Comparison of ENCODE assay signal across 8 cellular contexts in genomic region chr11:65013692-65014145, GRCh38. TPM values are rescaled to one million over a fixed set of nuclear protein-coding genes. Genes with fewer than 3 reads are reported as not detected.
A peak's percentile ranks its signal among the peaks of the same experiment; 100 is the strongest.
DNase-seq lines count a peak whose midpoint lies in the region; ATAC-seq and TF ChIP-seq lines count a peak whose summit lies in the region.

No MANE protein-coding gene starts in this region.

- peak overlapping the region; percentile 94 to 96 for H3K4ac ChIP-seq in mesenchymal stem cell (ENCODE audit: low read depth in 1 of 2, low read length in 2 of 2)

- H3K18ac ChIP-seq in mesenchymal stem cell (ENCODE audit: low read depth in 1 of 2, low read length in 2 of 2) = peak overlapping the region; percentile 94 to 98

- H4K91ac ChIP-seq in mesenchymal stem cell (ENCODE audit: low read length) = peak overlapping the region; percentile 92

- intact Hi-C loops in activated CD8-positive, alpha-beta T cell treated with anti-CD3 and anti-CD28 coated beads for 36 hours (cut with micrococcal nuclease) = loop anchor here (10.0 kb wide), 2 partner anchors 101 to 169 kb away; partner anchors contain the start of genes CDC42BPG, TM7SF2 and ZNHIT2

- peaks cover 11 to 12% of the 10 kb centered on the region in 2 experiments for H3K36me3 ChIP-seq in mesenchymal stem cell (ENCODE audit: control insufficient read depth in 1 of 2, insufficient read depth in 2 of 2, low read depth in 1 of 2, low read length in 2 of 2)

- DNase-seq in AG09319 (ENCODE audit: extremely low read depth, low read depth) = peak; percentile 71
- peak; percentile 93 for DNase-seq in NCI-H345 (lab: John Stamatoyannopoulos, UW)
- peak; percentile 91 for DNase-seq in activated CD8-positive, alpha-beta T cell treated with anti-CD3 and anti-CD28 coated beads for 36 hours
- peak; percentile 78 to 82 (median 80) for DNase-seq in effector memory CD8-positive, alpha-beta T cell
- peak; percentile 93 for DNase-seq in mesenchymal stem cell
- peak; percentile 74 to 81 for DNase-seq in stimulated activated CD8-positive, alpha-beta memory T cell treated with anti-CD3 and anti-CD28 coated beads, Interleukin-15, amount 100 ng/mL, for 4 hours (ENCODE audit: low read depth in 2 of 2)

- no peak overlapping the region for H2AK5ac ChIP-seq in mesenchymal stem cell (ENCODE audit: low read length, severe bottlenecking)

- peaks cover 20% of the 10 kb centered on the region for H3K36me3 Mint-ChIP-seq in activated CD8-positive, alpha-beta T cell treated with anti-CD3 and anti-CD28 coated beads for 36 hours (ENCODE audit: low read depth)
- H3K36me3 Mint-ChIP-seq in effector memory CD8-positive, alpha-beta T cell (ENCODE audit: insufficient read depth) = peaks cover 14% of the 10 kb centered on the region

- ATAC-seq in GM18873 (IDR thresholded peaks at IDR 0.05; ENCODE audit: low FRiP score, unreplicated experiment) (peak; percentile 70), HG03135 (IDR thresholded peaks at IDR 0.05; ENCODE audit: unreplicated experiment) (peak; percentile 77)
- ATAC-seq in activated CD8-positive, alpha-beta T cell treated with anti-CD3 and anti-CD28 coated beads for 36 hours = peak; percentile 90
- peak; percentile 84 for ATAC-seq in effector memory CD8-positive, alpha-beta T cell (replicated peaks)

- H2BK12ac ChIP-seq in mesenchymal stem cell (ENCODE audit: low read length in 2 of 2) = peak overlapping the region; percentile 28 to 42

- H3K4me1 Mint-ChIP-seq in activated CD8-positive, alpha-beta T cell treated with anti-CD3 and anti-CD28 coated beads for 36 hours (ENCODE audit: low read depth) = peaks cover 23% of the 10 kb centered on the region
- H3K4me1 Mint-ChIP-seq in effector memory CD8-positive, alpha-beta T cell (ENCODE audit: low read depth in 2 of 2) = peaks cover 19 to 23% of the 10 kb centered on the region in 2 donors

- WGBS in mesenchymal stem cell = 1% methylated on average over 37 of the region's 37 CpGs

- peak overlapping the region; percentile 91 for H2BK5ac ChIP-seq in mesenchymal stem cell (ENCODE audit: low read depth, low read length, poor library complexity, severe bottlenecking)

- TF ChIP-seq CTCF in AG09319 (IDR thresholded peaks at IDR 0.05; ENCODE audit: low read depth, low read length) = no peak; the same call in 1 of the 2 replicates
- peak; percentile 77 for TF ChIP-seq CTCF in activated CD8-positive, alpha-beta T cell treated with anti-CD3 and anti-CD28 coated beads for 36 hours (IDR thresholded peaks at IDR 0.05)

- peak overlapping the region; percentile 95 for H3K4me2 ChIP-seq in mesenchymal stem cell (ENCODE audit: low read length, poor library complexity, severe bottlenecking)

- H3K27ac Mint-ChIP-seq in activated CD8-positive, alpha-beta T cell treated with anti-CD3 and anti-CD28 coated beads for 36 hours = peak overlapping the region; percentile 99
- peak overlapping the region; percentile 94 to 95 for H3K27ac Mint-ChIP-seq in effector memory CD8-positive, alpha-beta T cell

- H3K79me1 ChIP-seq in mesenchymal stem cell (replicated peaks; ENCODE audit: low read length, poor library complexity, severe bottlenecking) = peaks cover 15% of the 10 kb centered on the region

- POLR2A ChIA-PET in activated CD8-positive, alpha-beta T cell treated with anti-CD3 and anti-CD28 coated beads for 36 hours (lab: Charles Lee) = interaction anchor here (0.8 to 4.5 kb wide), 21 partner anchors 9 to 408 kb away, joined by 3 to 38 read pairs (median 4); partner anchors contain the start of genes FAU, MRPL49, PPP2R5B and SAC3D1

- peak overlapping the region; percentile 99 for H3K27ac ChIP-seq in mesenchymal stem cell (ENCODE audit: low read length, poor library complexity, severe bottlenecking)

- peak overlapping the region; percentile 96 for H3K9ac ChIP-seq in mesenchymal stem cell (ENCODE audit: low read length)

- peak overlapping the region; percentile 98 for H4K8ac ChIP-seq in mesenchymal stem cell (ENCODE audit: low read length)

- H3K4me1 ChIP-seq in mesenchymal stem cell (ENCODE audit: control insufficient read depth, insufficient read depth, low read depth, low read length) = peaks cover 12% of the 10 kb centered on the region

- H3K27me3 Mint-ChIP-seq in activated CD8-positive, alpha-beta T cell treated with anti-CD3 and anti-CD28 coated beads for 36 hours = no peaks in the 10 kb centered on the region
- H3K27me3 Mint-ChIP-seq in effector memory CD8-positive, alpha-beta T cell = no peaks in the 10 kb centered on the region

- no peaks in the 10 kb centered on the region for H3K27me3 ChIP-seq in mesenchymal stem cell (ENCODE audit: control insufficient read depth in 1 of 2, insufficient read depth in 1 of 2, low read length in 2 of 2)

- no peaks in the 10 kb centered on the region for H3K9me3 ChIP-seq in mesenchymal stem cell (ENCODE audit: control insufficient read depth, low read length)

- peak overlapping the region; percentile 78 for H2BK120ac ChIP-seq in mesenchymal stem cell (ENCODE audit: low read depth, low read length)

- peak overlapping the region; percentile 80 to 85 for H3K4me3 ChIP-seq in mesenchymal stem cell (ENCODE audit: insufficient read depth in 1 of 2, low read depth in 1 of 2, low read length in 2 of 2)

- peak overlapping the region; percentile 97 for H2AFZ ChIP-seq in mesenchymal stem cell (ENCODE audit: low read depth, low read length)

- no peaks in the 10 kb centered on the region for H3K9me3 Mint-ChIP-seq in activated CD8-positive, alpha-beta T cell treated with anti-CD3 and anti-CD28 coated beads for 36 hours
- H3K9me3 Mint-ChIP-seq in effector memory CD8-positive, alpha-beta T cell = no peaks in the 10 kb centered on the region

- H2BK15ac ChIP-seq in mesenchymal stem cell (ENCODE audit: low read depth, poor library complexity, severe bottlenecking) = peak overlapping the region; percentile 80

- H3K23ac ChIP-seq in mesenchymal stem cell (ENCODE audit: low read length in 2 of 2) = peak overlapping the region in 1 of 2 experiments; percentile 81

- peak overlapping the region; percentile 79 for H3K4me3 Mint-ChIP-seq in activated CD8-positive, alpha-beta T cell treated with anti-CD3 and anti-CD28 coated beads for 36 hours
- H3K4me3 Mint-ChIP-seq in effector memory CD8-positive, alpha-beta T cell = peak overlapping the region; percentile 87 to 89

- peak overlapping the region in 1 of 2 experiments; percentile 95 for H3K14ac ChIP-seq in mesenchymal stem cell (ENCODE audit: low read length in 2 of 2)

- CTCF ChIA-PET in activated CD8-positive, alpha-beta T cell treated with anti-CD3 and anti-CD28 coated beads for 36 hours (lab: Charles Lee) = interaction anchor here (0.7 to 6.7 kb wide), 35 partner anchors 8 to 235 kb away, joined by 3 to 45 read pairs (median 4); partner anchors contain the start of genes BATF2, CDCA5, MAJIN and PPP2R5B

RNA-seq across cellular contexts. Expression of gene ARL2, which starts 0.2 kb away (rescaled TPM):
- 100 to 1,000 TPM; 118 to 122 TPM for total RNA-seq in activated CD8-positive, alpha-beta T cell treated with anti-CD3 and anti-CD28 coated beads for 36 hours
- polyA plus RNA-seq in mesenchymal stem cell (2013, experiment 1 of 2) = 86.1 TPM
- polyA plus RNA-seq in mesenchymal stem cell (2013, experiment 2 of 2) = 84.5 TPM

RNA-seq across cellular contexts. Expression of gene SNX15, which starts 13.5 kb away (rescaled TPM):
- 1 to 10 TPM; 4.7 to 5.7 TPM for total RNA-seq in activated CD8-positive, alpha-beta T cell treated with anti-CD3 and anti-CD28 coated beads for 36 hours
- 18.5 TPM for polyA plus RNA-seq in mesenchymal stem cell (2013, experiment 1 of 2)
- 17.5 TPM for polyA plus RNA-seq in mesenchymal stem cell (2013, experiment 2 of 2)

RNA-seq across cellular contexts. Expression of gene BATF2, which starts 16.9 kb away (rescaled TPM):
- not detected for total RNA-seq in activated CD8-positive, alpha-beta T cell treated with anti-CD3 and anti-CD28 coated beads for 36 hours
- polyA plus RNA-seq in mesenchymal stem cell (2013, experiment 1 of 2) = 2.2 TPM
- polyA plus RNA-seq in mesenchymal stem cell (2013, experiment 2 of 2) = 2.3 TPM

RNA-seq across cellular contexts. Expression of gene SAC3D1, which starts 27.3 kb away (rescaled TPM):
- 10 to 100 TPM; 14.0 to 14.5 TPM for total RNA-seq in activated CD8-positive, alpha-beta T cell treated with anti-CD3 and anti-CD28 coated beads for 36 hours
- 8.2 TPM for polyA plus RNA-seq in mesenchymal stem cell (2013, experiment 1 of 2)
- polyA plus RNA-seq in mesenchymal stem cell (2013, experiment 2 of 2) = 8.5 TPM

RNA-seq across cellular contexts. Expression of gene MAJIN, which starts 41.8 kb away (rescaled TPM):
- total RNA-seq in activated CD8-positive, alpha-beta T cell treated with anti-CD3 and anti-CD28 coated beads for 36 hours = not detected
- not detected for polyA plus RNA-seq in mesenchymal stem cell (2013, experiment 1 of 2)
- not detected for polyA plus RNA-seq in mesenchymal stem cell (2013, experiment 2 of 2)

Comparison
In these comparisons a context has a peak if more than half of its experiments do, and no peak if none do; other contexts are left out.
1. Peak in every context shown above with its lines: DNase-seq, ATAC-seq, H3K4me3 ChIP-seq and H3K27ac ChIP-seq.